ENCODE assay signal across 15 cellular contexts in the genomic region with DNA sequence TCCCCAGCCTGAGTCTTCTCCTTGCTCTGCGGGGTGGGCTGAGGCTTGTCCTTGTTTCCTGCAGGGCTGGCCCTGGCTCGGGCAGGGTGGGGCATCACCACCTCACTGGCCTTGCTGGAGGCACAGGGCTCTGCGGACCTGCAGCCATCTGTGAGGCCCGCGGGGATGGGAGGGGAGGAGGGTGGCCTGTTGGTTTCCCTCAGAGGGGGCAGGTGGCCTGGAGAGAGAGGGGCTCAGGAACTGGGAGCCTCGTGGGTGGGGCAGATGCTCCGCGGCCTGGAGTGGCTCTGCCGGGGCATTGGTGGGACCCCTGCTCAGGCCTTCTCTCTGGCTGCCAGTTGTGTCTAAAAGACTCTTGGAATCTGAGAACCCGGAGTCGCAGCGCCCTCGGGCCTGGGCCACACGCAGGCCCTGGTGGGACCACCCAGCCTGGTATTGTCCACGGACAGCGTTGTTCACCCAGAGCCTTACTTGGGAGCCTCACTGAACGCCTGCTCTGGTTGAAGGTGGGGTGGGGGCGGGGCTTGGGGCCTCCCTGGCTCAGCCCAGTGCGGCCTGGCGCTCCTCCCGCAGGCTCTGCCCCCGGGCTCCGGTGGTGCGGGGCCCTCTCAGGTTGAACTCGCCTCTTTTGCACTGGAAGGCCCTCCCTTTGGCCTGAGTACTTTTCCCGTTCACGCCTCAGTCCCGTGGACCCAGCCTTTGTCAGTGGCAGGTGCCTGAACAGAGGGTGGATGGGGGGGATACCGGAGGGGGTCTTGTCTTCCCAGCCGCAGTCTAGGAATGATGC.
DNase-seq lines count a peak whose midpoint lies in the region; ATAC-seq, FAIRE-seq and TF ChIP-seq lines count a peak whose summit lies in the region.
"Had no signal": no experiment of that assay in that cellular context is flagged by ENCODE, and none has a peak within 500 bp of the region (broad histone marks: within the 10 kb centered on the region; RNA-seq: fewer than 3 reads in every experiment).

No MANE protein-coding gene starts in this region.

- FAIRE-seq in K562 (lab: Jason Lieb, UNC) (no peak), HepG2 (lab: Jason Lieb, UNC) (no peak)

- H3K36me3 ChIP-seq in HEK293 (ENCODE audit: control insufficient read depth in 2 of 2, insufficient read depth in 1 of 2, low read length in 2 of 2): peaks cover 0 to 31% of the 10 kb centered on the region in 2 experiments; a peak in 1 of 3 replicates
- peaks cover 8% of the 10 kb centered on the region; the same call in 1 of the 3 replicates for H3K36me3 ChIP-seq in K562 (ENCODE audit: control insufficient read depth, insufficient read depth, low read length)
- H3K36me3 ChIP-seq in HepG2 (replicated peaks in 1 of 2; ENCODE audit: control insufficient read depth in 1 of 2, insufficient read depth in 2 of 2, low read length in 2 of 2): peaks cover 6 to 10% of the 10 kb centered on the region in 2 experiments; a peak in 2 of 5 replicates
- peaks cover 0 to 73% (median 29%) of the 10 kb centered on the region in 6 donors for H3K36me3 ChIP-seq in spleen

- no peak overlapping the region for H3K4me3 Mint-ChIP-seq in effector memory CD8-positive, alpha-beta T cell
- H3K4me3 Mint-ChIP-seq: activated CD8-positive, alpha-beta T cell treated with anti-CD3 and anti-CD28 coated beads for 36 hours had no signal

- in situ Hi-C loops in K562 (cut with MboI) (no loop called here), HepG2 (cut with HindIII; ENCODE audit: extremely low pct_ligation_motif_present, low pct_unique_long_range_greater_than_20kb) (no loop called here)

- ATAC-seq in K562 (peak; percentile 34; the same call in 2 of the 3 replicates), HepG2 (peak; percentile 3; the same call in 2 of the 3 replicates), GM21381 (IDR thresholded peaks at IDR 0.05; ENCODE audit: unreplicated experiment) (no peak)
- no peak for ATAC-seq in effector memory CD8-positive, alpha-beta T cell (replicated peaks)
- ATAC-seq: activated CD8-positive, alpha-beta T cell treated with anti-CD3 and anti-CD28 coated beads for 36 hours had no signal

- 0 out of 2 replicates have a peak, but pooled peaks cover 4% of the 10 kb centered on the region for H4K20me1 ChIP-seq in K562 (replicated peaks; ENCODE audit: control insufficient read depth, insufficient read depth, low read length)
- H4K20me1 ChIP-seq in HepG2 (ENCODE audit: insufficient read depth, low read length): no peaks in the 10 kb centered on the region

- H3K27ac ChIP-seq in HEK293 (ENCODE audit: extremely low read depth, low read depth, low read length) (0 out of 2 replicates have a peak overlapping the region, but pooled peaks have one; percentile 9), K562 (ENCODE audit: extremely low read depth, low read depth, low read length) (no peak overlapping the region), HepG2 (ENCODE audit: extremely low read length, insufficient read depth, low read length) (peak overlapping the region; percentile 12), spleen (peak overlapping the region in 5 of 8 donors; percentile 14 to 88 (median 82))

- no peak overlapping the region for H2AFZ ChIP-seq in K562 (ENCODE audit: low read depth, low read length)
- no peak overlapping the region for H2AFZ ChIP-seq in HepG2 (ENCODE audit: low read length)

- no peak for TF ChIP-seq CTCF in HEK293 (tag by site-specific recombination; IDR thresholded peaks at IDR 0.05)
- TF ChIP-seq CTCF in K562 (IDR thresholded peaks at IDR 0.05 in 2 of 3, conservative IDR thresholded peaks at IDR 0.05 in 1 of 3; ENCODE audit: insufficient read depth in 2 of 3, low read depth in 1 of 3, low read length in 3 of 3): no peak
- no peak for TF ChIP-seq CTCF in HepG2 (CRISPR knock-in tag; IDR thresholded peaks at IDR 0.05)
- no peak for TF ChIP-seq CTCF in spleen (IDR thresholded peaks at IDR 0.05 in 8 of 11, conservative IDR thresholded peaks at IDR 0.05 in 3 of 11)

- peaks cover 4% of the 10 kb centered on the region for H3K36me3 Mint-ChIP-seq in effector memory CD8-positive, alpha-beta T cell (ENCODE audit: insufficient read depth)

- H3K27me3 Mint-ChIP-seq in effector memory CD8-positive, alpha-beta T cell: peaks cover 0 to 18% of the 10 kb centered on the region in 2 donors

- H3K9ac ChIP-seq in K562 (ENCODE audit: insufficient read depth in 1 of 2, low read depth in 2 of 2, low read length in 2 of 2): no peak overlapping the region
- H3K9ac ChIP-seq in HepG2 (ENCODE audit: insufficient read depth, low read depth, low read length): no peak overlapping the region
- H3K9ac ChIP-seq: SK-N-SH had no signal

- intact Hi-C loops in K562 (cut with micrococcal nuclease) (no loop called here), HepG2 (cut with micrococcal nuclease; ENCODE audit: unreplicated experiment) (loop anchor here (10.0 kb wide), 1 partner anchor 53 kb away; no protein-coding TSS in a partner anchor), spleen (cut with DNase I; ENCODE audit: low total_unique reads) (no loop called here)

- no peak for TF ChIP-seq POLR2A in K562 (conservative IDR thresholded peaks at IDR 0.05)
- no peak for TF ChIP-seq POLR2A in HepG2 (IDR thresholded peaks at IDR 0.05; ENCODE audit: insufficient read depth in 1 of 2, low read depth in 2 of 2, low read length in 2 of 2)
- no peak for TF ChIP-seq POLR2A in spleen (IDR thresholded peaks at IDR 0.05)

- DNase-seq in K562 (ENCODE audit: extremely low read depth in 1 of 4, low spot score in 3 of 4) (peak in 1 of 4 experiments; percentile 31), HepG2 (ENCODE audit: low spot score) (no peak), spleen (no peak), AG20443 (ENCODE audit: low spot score) (no peak), SHP77 (lab: John Stamatoyannopoulos, UW) (no peak)
- DNase-seq in effector memory CD8-positive, alpha-beta T cell: no peak
- DNase-seq: activated CD8-positive, alpha-beta T cell treated with anti-CD3 and anti-CD28 coated beads for 36 hours; HCEC 1CT; NCI-H1930; SK-N-SH; stimulated activated CD4-positive, alpha-beta T cell treated with anti-CD3 and anti-CD28 coated beads, Interleukin-12 subunit alpha, Interleukin-12 subunit beta, amount 100 ng/mL, for 4 hours; tibial artery had no signal

- H3K4me2 ChIP-seq in K562 (ENCODE audit: insufficient read depth, low read length): no peak overlapping the region
- H3K4me2 ChIP-seq in HepG2 (ENCODE audit: low read depth, low read length): peak overlapping the region; percentile 44
- H3K4me2 ChIP-seq: SK-N-SH had no signal

- no peak for TF ChIP-seq EP300 in K562 (IDR thresholded peaks at IDR 0.05; ENCODE audit: low read length)
- TF ChIP-seq EP300 in HepG2 (IDR thresholded peaks at IDR 0.05; ENCODE audit: low read depth in 2 of 2, low read length in 2 of 2): no peak
- TF ChIP-seq EP300 in HepG2 (CRISPR knock-in tag; IDR thresholded peaks at IDR 0.05; ENCODE audit: borderline replicate concordance): no peak

- H3K4me1 Mint-ChIP-seq in effector memory CD8-positive, alpha-beta T cell (ENCODE audit: low read depth in 2 of 2): peaks cover 0 to 3% of the 10 kb centered on the region in 2 donors

- H3K9me1 ChIP-seq in K562 (ENCODE audit: control insufficient read depth, insufficient read depth, low read length): no peaks in the 10 kb centered on the region

- BruUV-seq in K562 (replicated peaks; lab: Mats Ljungman, UMichigan): no TSS peak
- no TSS peak for BruUV-seq in HepG2 (replicated peaks; lab: Mats Ljungman, UMichigan)

- no peaks in the 10 kb centered on the region for H3K27me3 ChIP-seq in K562 (ENCODE audit: control insufficient read depth in 2 of 2, insufficient read depth in 2 of 2, low read length in 2 of 2)
- H3K27me3 ChIP-seq in HepG2 (ENCODE audit: control insufficient read depth in 1 of 2, insufficient read depth in 2 of 2, low read length in 2 of 2): peaks cover 0 to 13% of the 10 kb centered on the region in 2 experiments; a peak in 2 of 5 replicates
- H3K27me3 ChIP-seq in spleen (replicated peaks in 1 of 7): peaks cover 0 to 23% (median 9%) of the 10 kb centered on the region in 7 donors

- CTCF ChIA-PET in HEK293 (lab: Yijun Ruan, JAX): interaction anchor here (0.6 to 3.2 kb wide), 3 partner anchors 11 to 402 kb away, joined by 3 to 14 read pairs (median 7); no protein-coding TSS in a partner anchor
- CTCF ChIA-PET in K562 (lab: Yijun Ruan, JAX; ENCODE audit: low intra/inter-chr PET ratio): no interaction called here
- CTCF ChIA-PET in HepG2 (lab: Yijun Ruan, JAX; ENCODE audit: low intra/inter-chr PET ratio, low total read pairs): no interaction called here

- no peaks in the 10 kb centered on the region for H3K9me3 Mint-ChIP-seq in effector memory CD8-positive, alpha-beta T cell
- H3K9me3 Mint-ChIP-seq: activated CD8-positive, alpha-beta T cell treated with anti-CD3 and anti-CD28 coated beads for 36 hours; activated T-helper 2 cell treated with anti-CD3 and anti-CD28 coated beads, Interferon-gamma antibody, Interleukin-2, Interleukin-4, amounts not matched to agents 10 μg/mL and 5 μg/mL and 100 μg/mL, durations not matched to agents 14 hours and 24 hours and 36 hours had no signal

- H3K9me3 ChIP-seq in HEK293 (ENCODE audit: control insufficient read depth, insufficient read depth, low read depth, low read length) (no peaks in the 10 kb centered on the region), K562 (replicated peaks; ENCODE audit: control insufficient read depth, insufficient read depth, low read depth, low read length) (no peaks in the 10 kb centered on the region), HepG2 (ENCODE audit: low read length) (no peaks in the 10 kb centered on the region), spleen (no peaks in the 10 kb centered on the region)
- H3K9me3 ChIP-seq: SK-N-SH, tibial artery had no signal

- no peaks in the 10 kb centered on the region for H3K79me2 ChIP-seq in K562 (ENCODE audit: control insufficient read depth, insufficient read depth, low read length)
- no peaks in the 10 kb centered on the region for H3K79me2 ChIP-seq in HepG2 (ENCODE audit: insufficient read depth, low read length)

- no peak for TF ChIP-seq RAD21 in K562 (CRISPR knock-in tag; conservative IDR thresholded peaks at IDR 0.05 in 1 of 2, IDR thresholded peaks at IDR 0.05 in 1 of 2)
- TF ChIP-seq RAD21 in HepG2 (CRISPR knock-in tag; IDR thresholded peaks at IDR 0.05): no peak

- no peak overlapping the region for H3K27ac Mint-ChIP-seq in effector memory CD8-positive, alpha-beta T cell
- H3K27ac Mint-ChIP-seq: activated CD8-positive, alpha-beta T cell treated with anti-CD3 and anti-CD28 coated beads for 36 hours; activated T-helper 2 cell treated with anti-CD3 and anti-CD28 coated beads, Interferon-gamma antibody, Interleukin-2, Interleukin-4, amounts not matched to agents 10 μg/mL and 5 μg/mL and 100 μg/mL, durations not matched to agents 14 hours and 24 hours and 36 hours had no signal

- H3K4me1 ChIP-seq in HEK293 (ENCODE audit: control insufficient read depth, insufficient read depth, low read length): peaks cover 4% of the 10 kb centered on the region
- H3K4me1 ChIP-seq in K562 (replicated peaks in 1 of 2; ENCODE audit: control insufficient read depth in 2 of 2, insufficient read depth in 2 of 2, low read length in 2 of 2): peaks cover 0 to 38% of the 10 kb centered on the region in 2 experiments; a peak in 2 of 5 replicates
- peaks cover 86% of the 10 kb centered on the region for H3K4me1 ChIP-seq in HepG2 (ENCODE audit: insufficient read depth, low read length)
- peaks cover 21 to 87% (median 69%) of the 10 kb centered on the region in 6 donors for H3K4me1 ChIP-seq in spleen

- 61% methylated on average over 13 of the region's 30 CpGs for WGBS in K562 (ENCODE audit: insufficient coverage, low coverage, missing lambda C conversion rate)
- 76% methylated on average over 17 of the region's 30 CpGs for WGBS in HepG2 (ENCODE audit: low lambda C conversion rate)
- 75 to 88% (median 86%) methylated on average over 13 to 30 of the region's 30 CpGs for WGBS in spleen, 5 donors

- H3K4me3 ChIP-seq in HEK293 (ENCODE audit: low read depth, low read length) (no peak overlapping the region), K562 (no peak overlapping the region), HepG2 (replicated peaks in 1 of 3; ENCODE audit: insufficient read depth in 1 of 3, low read depth in 2 of 3, low read length in 3 of 3) (peak overlapping the region in 1 of 3 experiments; percentile 7; a peak in 1 of 6 replicates), spleen (no peak overlapping the region)
- H3K4me3 ChIP-seq: tibial artery had no signal

- POLR2A ChIA-PET in HEK293 (lab: Yijun Ruan, JAX) (no interaction called here), K562 (lab: Yijun Ruan, JAX) (interaction anchor here (0.6 to 1.0 kb wide), 6 partner anchors 11 to 1906 kb away, joined by 3 to 6 read pairs (median 3); no protein-coding TSS in a partner anchor), HepG2 (lab: Yijun Ruan, JAX) (interaction anchor here (1.2 to 2.0 kb wide), 2 partner anchors 109 to 268 kb away, joined by 3 to 7 read pairs; no protein-coding TSS in a partner anchor)

Comparison
In these comparisons a context has a peak if more than half of its experiments do, and no peak if none do; other contexts are left out.
1. ATAC-seq: peak in K562 (single experiment) and HepG2 (single experiment); none in effector memory CD8-positive, alpha-beta T cell (single experiment) and GM21381 (single experiment).